Comparison of ENCODE assay signal across 20 cellular contexts in genomic region chr17:1076982-1077302, GRCh38.
A peak's percentile ranks its signal among the peaks of the same experiment; 100 is the strongest.
DNase-seq lines count a peak whose midpoint lies in the region; ATAC-seq, FAIRE-seq and TF ChIP-seq lines count a peak whose summit lies in the region.
"Had no signal": no experiment of that assay in that cellular context is flagged by ENCODE, and none has a peak within 500 bp of the region (broad histone marks: within the 10 kb centered on the region; RNA-seq: fewer than 3 reads in every experiment).

No MANE protein-coding gene starts in this region.

- peaks cover 56% of the 10 kb centered on the region for H3F3A ChIP-seq in MM.1S (ENCODE audit: insufficient read depth, low read length)

- FAIRE-seq in GM19239 (lab: Jason Lieb, UNC): no peak
- FAIRE-seq: G401.6, RCC 7860 had no signal

- peaks cover 28% of the 10 kb centered on the region for H3K79me2 ChIP-seq in MM.1S (ENCODE audit: low read length)

- H2AFZ ChIP-seq in MM.1S (ENCODE audit: low read length): no peak overlapping the region

- H3K27ac ChIP-seq in MM.1S (ENCODE audit: low read length): peak overlapping the region; percentile 98
- H3K27ac ChIP-seq in cingulate gyrus (ENCODE audit: low read depth, low read length): peak overlapping the region; percentile 19
- H3K27ac ChIP-seq in spleen: no peak overlapping the region

- peak overlapping the region; percentile 72 for H3K9ac ChIP-seq in MM.1S (ENCODE audit: low read length)

- TF ChIP-seq CTCF in MM.1S (IDR thresholded peaks at IDR 0.05; ENCODE audit: low read length) (no peak), spleen (IDR thresholded peaks at IDR 0.05 in 8 of 11, conservative IDR thresholded peaks at IDR 0.05 in 3 of 11) (no peak)

- intact Hi-C loops in left cardiac atrium (cut with DNase I) (no loop called here), Right ventricle myocardium inferior (cut with DNase I) (no loop called here), spleen (cut with DNase I; ENCODE audit: low total_unique reads) (no loop called here)

- H3K4me2 ChIP-seq in MM.1S (ENCODE audit: low read depth, low read length): peak overlapping the region; percentile 71

- ATAC-seq in left cardiac atrium (no peak), Right ventricle myocardium inferior (no peak), HG03565 (IDR thresholded peaks at IDR 0.05; ENCODE audit: unreplicated experiment) (no peak), GM19328 (IDR thresholded peaks at IDR 0.05; ENCODE audit: unreplicated experiment) (no peak)
- ATAC-seq: T-cell had no signal

- peaks cover 66% of the 10 kb centered on the region for H3K4me1 ChIP-seq in MM.1S (ENCODE audit: low read length)
- peaks cover 0 to 17% (median 8%) of the 10 kb centered on the region in 6 donors for H3K4me1 ChIP-seq in spleen

- H3K4me3 ChIP-seq in MM.1S (ENCODE audit: low read length) (peak overlapping the region; percentile 7; the same call in 1 of the 2 replicates), spleen (no peak overlapping the region)
- H3K4me3 ChIP-seq: MG63 had no signal

- no peaks in the 10 kb centered on the region for H3K9me3 ChIP-seq in MM.1S (replicated peaks; ENCODE audit: insufficient read depth, low read length)
- no peaks in the 10 kb centered on the region for H3K9me3 ChIP-seq in spleen
- H3K9me3 ChIP-seq: MG63 had no signal

- no peaks in the 10 kb centered on the region for H4K20me1 ChIP-seq in MM.1S (ENCODE audit: insufficient read depth, low read length)

- H3K36me3 ChIP-seq in MM.1S (replicated peaks; ENCODE audit: insufficient read depth, low read length) (no peaks in the 10 kb centered on the region), spleen (peaks cover 0 to 100% (median 42%) of the 10 kb centered on the region in 6 donors)
- H3K36me3 ChIP-seq: MG63 had no signal

- DNase-seq in left cardiac atrium: peak; percentile 6
- no peak for DNase-seq in Right ventricle myocardium inferior (ENCODE audit: missing footprints)
- peak; percentile 37 for DNase-seq in MM.1S
- peak; percentile 16 for DNase-seq in spleen
- no peak for DNase-seq in GM19239 (ENCODE audit: insufficient read length, low spot score)
- DNase-seq: 8988T; CD4-positive, alpha-beta memory T cell; COR-L47; KBM-7; MG63; NCI-H2029; NCI-H226; NCI-H510A; OCI-M1; T-cell had no signal

- H3K9me2 ChIP-seq in MM.1S (replicated peaks; ENCODE audit: insufficient read depth, low read length): no peaks in the 10 kb centered on the region

- no peaks in the 10 kb centered on the region for H3K27me3 ChIP-seq in MM.1S (replicated peaks; ENCODE audit: insufficient read depth, low read length)
- H3K27me3 ChIP-seq in spleen (replicated peaks in 1 of 7): no peaks in the 10 kb centered on the region
- H3K27me3 ChIP-seq: MG63 had no signal

- no peak for TF ChIP-seq POLR2A in spleen (IDR thresholded peaks at IDR 0.05)

- 83 to 92% (median 89%) methylated on average over 6 of the region's 6 CpGs for WGBS in spleen, 5 donors

Comparison
In these comparisons a context has a peak if more than half of its experiments do, and no peak if none do; other contexts are left out.
1. DNase-seq: peak in left cardiac atrium (single experiment), MM.1S (single experiment) and spleen (single experiment); none in Right ventricle myocardium inferior (single experiment) and GM19239 (single experiment).
2. H3K27ac ChIP-seq: peak in MM.1S (single experiment) and cingulate gyrus (single experiment); none in spleen (0 of 8).